In the genomic region with DNA sequence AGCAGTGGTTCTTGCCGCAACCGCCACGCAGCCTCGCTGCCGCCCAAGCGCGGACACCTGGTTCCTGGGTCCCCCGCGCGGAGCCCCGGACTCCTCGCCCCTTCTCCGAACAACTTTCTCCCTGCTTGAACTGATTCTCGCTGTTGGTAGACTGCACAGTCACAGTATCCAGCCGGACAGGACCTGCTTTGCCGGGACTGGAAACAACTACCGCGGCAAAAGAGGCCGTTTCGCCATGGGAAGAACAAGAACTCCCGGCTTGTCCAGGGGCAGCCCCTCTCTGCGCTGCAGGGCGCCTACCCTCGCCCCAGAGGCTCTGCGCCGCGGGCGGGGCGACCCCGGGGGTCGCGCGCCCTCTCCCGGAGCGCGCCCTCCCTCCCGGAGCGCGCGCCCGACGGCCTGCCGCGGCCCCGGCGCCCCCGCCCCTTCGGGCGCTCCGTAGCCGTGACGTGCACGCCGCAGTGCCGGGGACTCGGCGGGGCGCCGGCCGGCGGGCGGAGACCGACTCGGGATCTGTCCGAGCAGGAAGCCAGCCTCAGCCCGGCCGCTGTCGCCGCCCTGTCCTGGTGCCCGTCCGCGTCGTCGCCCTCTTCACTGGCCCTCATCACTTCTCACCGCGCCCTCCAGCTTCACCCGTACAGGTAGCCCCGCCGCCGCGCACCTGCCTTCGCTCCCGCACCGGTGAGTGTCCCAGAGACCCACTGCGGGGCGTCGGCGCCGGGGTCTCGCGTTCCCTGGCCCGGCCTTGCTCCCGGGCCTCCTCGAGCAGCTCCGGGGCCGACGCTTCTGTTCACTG, we compare ENCODE assay signal across 8 cellular contexts. TPM values are rescaled to one million over a fixed set of nuclear protein-coding genes. Genes with fewer than 3 reads are reported as not detected.
DNase-seq lines count a peak whose midpoint lies in the region; ATAC-seq lines count a peak whose summit lies in the region.

A gene (plus strand): TSS at position 497 of the 796 bp plus-strand sequence. CDS start 68,309 bp downstream, outside the sequence.

- POLR2A ChIA-PET in activated CD8-positive, alpha-beta T cell treated with anti-CD3 and anti-CD28 coated beads, Interleukin-2, amount 10 ng/mL, durations not matched to agents 7 days and 5 days (lab: Charles Lee) = no interaction called here

- peak within 1 kb of the TSS; percentile 91 for H3K9ac ChIP-seq in endocrine pancreas (ENCODE audit: control insufficient read depth, insufficient read depth, low read length)

- peak; percentile 72 for ATAC-seq in HG02870 (IDR thresholded peaks at IDR 0.05; ENCODE audit: unreplicated experiment)
- peak; percentile 92 for ATAC-seq in activated CD8-positive, alpha-beta T cell treated with anti-CD3 and anti-CD28 coated beads, Interleukin-2, amount 10 ng/mL, durations not matched to agents 7 days and 5 days
- peak; percentile 60 for ATAC-seq in memory B cell (ENCODE audit: low read depth)

- peak within 1 kb of the TSS; percentile 96 for H3K4me3 ChIP-seq in endocrine pancreas (ENCODE audit: control insufficient read depth, insufficient read depth, low read length)

- H3K27me3 Mint-ChIP-seq in activated CD8-positive, alpha-beta T cell treated with anti-CD3 and anti-CD28 coated beads, Interleukin-2, amount 10 ng/mL, durations not matched to agents 7 days and 5 days (ENCODE audit: low read depth) = peaks cover 44% of the 10 kb centered on the region
- peaks cover 19% of the 10 kb centered on the region for H3K27me3 Mint-ChIP-seq in memory B cell

- H3K4me3 Mint-ChIP-seq in activated CD8-positive, alpha-beta T cell treated with anti-CD3 and anti-CD28 coated beads, Interleukin-2, amount 10 ng/mL, durations not matched to agents 7 days and 5 days = peak within 1 kb of the TSS; percentile 78
- H3K4me3 Mint-ChIP-seq in memory B cell = peak within 1 kb of the TSS; percentile 93

- peaks cover 9% of the 10 kb centered on the region for H3K4me1 ChIP-seq in endocrine pancreas (ENCODE audit: control insufficient read depth, insufficient read depth, low read length)

- H3K9me3 ChIP-seq in endocrine pancreas (ENCODE audit: control insufficient read depth, low read length) = no peaks in the 10 kb centered on the region

- no peaks in the 10 kb centered on the region for H3K27me3 ChIP-seq in endocrine pancreas (ENCODE audit: control insufficient read depth, insufficient read depth, low read length)

- H3K4me1 Mint-ChIP-seq in activated CD8-positive, alpha-beta T cell treated with anti-CD3 and anti-CD28 coated beads, Interleukin-2, amount 10 ng/mL, durations not matched to agents 7 days and 5 days (ENCODE audit: low read depth) = peaks cover 7% of the 10 kb centered on the region
- H3K4me1 Mint-ChIP-seq in memory B cell = peaks cover 12% of the 10 kb centered on the region

- no peak within 1 kb of the TSS for H3K27ac Mint-ChIP-seq in activated CD8-positive, alpha-beta T cell treated with anti-CD3 and anti-CD28 coated beads, Interleukin-2, amount 10 ng/mL, durations not matched to agents 7 days and 5 days
- peak within 1 kb of the TSS; percentile 92 for H3K27ac Mint-ChIP-seq in memory B cell

- DNase-seq in SHP77 (lab: John Stamatoyannopoulos, UW) = peak; percentile 37 to 67
- no peak for DNase-seq in SHP77 treated with DMSO at 0.1 percent for 48 hours (lab: John Stamatoyannopoulos, UW)
- DNase-seq in NCI-H2196 (lab: John Stamatoyannopoulos, UW; ENCODE audit: unreplicated experiment) = peak; percentile 79
- DNase-seq in activated CD8-positive, alpha-beta T cell treated with anti-CD3 and anti-CD28 coated beads, Interleukin-2, amount 10 ng/mL, durations not matched to agents 7 days and 5 days = peak; percentile 38
- DNase-seq in memory B cell (ENCODE audit: low spot score in 2 of 2) = peak; percentile 9 to 33
- DNase-seq in stimulated activated CD8-positive, alpha-beta memory T cell treated with anti-CD3 and anti-CD28 coated beads, Interleukin-4, amount 100 ng/mL, for 24 hours (ENCODE audit: low read depth) = peak; percentile 35

- CTCF ChIA-PET in activated CD8-positive, alpha-beta T cell treated with anti-CD3 and anti-CD28 coated beads, Interleukin-2, amount 10 ng/mL, durations not matched to agents 7 days and 5 days (lab: Charles Lee) = no interaction called here

- no peaks in the 10 kb centered on the region for H3K36me3 Mint-ChIP-seq in activated CD8-positive, alpha-beta T cell treated with anti-CD3 and anti-CD28 coated beads, Interleukin-2, amount 10 ng/mL, durations not matched to agents 7 days and 5 days (ENCODE audit: low read depth)
- no peaks in the 10 kb centered on the region for H3K36me3 Mint-ChIP-seq in memory B cell

- H3K36me3 ChIP-seq in endocrine pancreas (ENCODE audit: control insufficient read depth, insufficient read depth, low read length) = no peaks in the 10 kb centered on the region

- no peaks in the 10 kb centered on the region for H3K9me3 Mint-ChIP-seq in activated CD8-positive, alpha-beta T cell treated with anti-CD3 and anti-CD28 coated beads, Interleukin-2, amount 10 ng/mL, durations not matched to agents 7 days and 5 days (ENCODE audit: insufficient read depth)
- no peaks in the 10 kb centered on the region for H3K9me3 Mint-ChIP-seq in memory B cell

RNA-seq across cellular contexts. Expression of the gene that starts here (rescaled TPM):
- total RNA-seq in activated CD8-positive, alpha-beta T cell treated with anti-CD3 and anti-CD28 coated beads, Interleukin-2, amount 10 ng/mL, durations not matched to agents 7 days and 5 days = under 1 TPM; 0.42 TPM

Comparison
In these comparisons a context has a peak if more than half of its experiments do, and no peak if none do; other contexts are left out.
1. Peak in DNase-seq and ATAC-seq in activated CD8-positive, alpha-beta T cell treated with anti-CD3 and anti-CD28 coated beads, Interleukin-2, amount 10 ng/mL, durations not matched to agents 7 days and 5 days; RNA of the gene not detected or under 1 TPM.